In genomic region chr3:29310865-29311264, GRCh38 we compare ENCODE assay signal across 21 cellular contexts.
"Had no signal": no experiment of that assay in that cellular context is flagged by ENCODE, and none has a peak within 500 bp of the region (broad histone marks: within the 10 kb centered on the region; RNA-seq: fewer than 3 reads in every experiment).

No MANE protein-coding gene starts in this region.

- H3K36me3 Mint-ChIP-seq: natural killer cell had no signal

- H3K27ac ChIP-seq: coronary artery, esophagus squamous epithelium, lower lobe of right lung, neutrophil, pancreas, right lobe of liver, suprapubic skin had no signal

- ATAC-seq: left ventricle myocardium superior; lower lobe of right lung; natural killer cell; pancreas; right lobe of liver; stimulated activated naive CD8-positive, alpha-beta T cell treated with anti-CD3 and anti-CD28 coated beads, Interleukin-15, amount 100 ng/mL, for 72 hours had no signal

- H3K9me3 ChIP-seq: esophagus squamous epithelium, lower lobe of right lung, neutrophil, pancreas, right lobe of liver, suprapubic skin had no signal

- H3K4me1 Mint-ChIP-seq: natural killer cell; stimulated activated naive CD8-positive, alpha-beta T cell treated with anti-CD3 and anti-CD28 coated beads, Interleukin-15, amount 100 ng/mL, for 72 hours had no signal

- H3K27me3 Mint-ChIP-seq: stimulated activated naive CD8-positive, alpha-beta T cell treated with anti-CD3 and anti-CD28 coated beads, Interleukin-15, amount 100 ng/mL, for 72 hours had no signal

- H3K36me3 ChIP-seq: esophagus squamous epithelium, lower lobe of right lung, neutrophil, pancreas, right lobe of liver, suprapubic skin had no signal

- H3K27ac Mint-ChIP-seq: natural killer cell; stimulated activated naive CD8-positive, alpha-beta T cell treated with anti-CD3 and anti-CD28 coated beads, Interleukin-15, amount 100 ng/mL, for 72 hours had no signal

- DNase-seq: dermis blood vessel endothelial cell; effector memory CD4-positive, alpha-beta T cell; erythroblast; esophagus squamous epithelium; foreskin melanocyte; left ventricle myocardium superior; lower lobe of right lung; natural killer cell; pancreas; right lobe of liver; stimulated activated CD4-positive, alpha-beta T cell treated with anti-CD3 and anti-CD28 coated beads, Interleukin-12 subunit alpha, Interleukin-12 subunit beta, amount 100 ng/mL, for 4 hours; stimulated activated CD4-positive, alpha-beta T cell treated with anti-CD3 and anti-CD28 coated beads, Interleukin-1b, Interleukin-23, amount 100 ng/mL, for 48 hours; stimulated activated CD4-positive, alpha-beta T cell treated with anti-CD3 and anti-CD28 coated beads, Interleukin-4, amount 100 ng/mL, for 1 hour; stimulated activated CD8-positive, alpha-beta memory T cell treated with anti-CD3 and anti-CD28 coated beads, Interleukin-4, amount 100 ng/mL, for 48 hours; stimulated activated naive CD4-positive, alpha-beta T cell; stimulated activated naive CD8-positive, alpha-beta T cell treated with anti-CD3 and anti-CD28 coated beads, Interleukin-15, amount 100 ng/mL, for 72 hours; trophoblast cell had no signal

- H3K27me3 ChIP-seq: esophagus squamous epithelium, neutrophil, pancreas, right lobe of liver, suprapubic skin had no signal

- H3K4me3 Mint-ChIP-seq: natural killer cell; stimulated activated naive CD8-positive, alpha-beta T cell treated with anti-CD3 and anti-CD28 coated beads, Interleukin-15, amount 100 ng/mL, for 72 hours had no signal

- H3K4me1 ChIP-seq: pancreas, right lobe of liver had no signal

- H3K9me3 Mint-ChIP-seq: stimulated activated naive CD8-positive, alpha-beta T cell treated with anti-CD3 and anti-CD28 coated beads, Interleukin-15, amount 100 ng/mL, for 72 hours had no signal

- H3K4me3 ChIP-seq: esophagus squamous epithelium, lower lobe of right lung, pancreas, right lobe of liver, smooth muscle cell, suprapubic skin had no signal
